19 cellular contexts compared by ENCODE assay signal in the genomic region with DNA sequence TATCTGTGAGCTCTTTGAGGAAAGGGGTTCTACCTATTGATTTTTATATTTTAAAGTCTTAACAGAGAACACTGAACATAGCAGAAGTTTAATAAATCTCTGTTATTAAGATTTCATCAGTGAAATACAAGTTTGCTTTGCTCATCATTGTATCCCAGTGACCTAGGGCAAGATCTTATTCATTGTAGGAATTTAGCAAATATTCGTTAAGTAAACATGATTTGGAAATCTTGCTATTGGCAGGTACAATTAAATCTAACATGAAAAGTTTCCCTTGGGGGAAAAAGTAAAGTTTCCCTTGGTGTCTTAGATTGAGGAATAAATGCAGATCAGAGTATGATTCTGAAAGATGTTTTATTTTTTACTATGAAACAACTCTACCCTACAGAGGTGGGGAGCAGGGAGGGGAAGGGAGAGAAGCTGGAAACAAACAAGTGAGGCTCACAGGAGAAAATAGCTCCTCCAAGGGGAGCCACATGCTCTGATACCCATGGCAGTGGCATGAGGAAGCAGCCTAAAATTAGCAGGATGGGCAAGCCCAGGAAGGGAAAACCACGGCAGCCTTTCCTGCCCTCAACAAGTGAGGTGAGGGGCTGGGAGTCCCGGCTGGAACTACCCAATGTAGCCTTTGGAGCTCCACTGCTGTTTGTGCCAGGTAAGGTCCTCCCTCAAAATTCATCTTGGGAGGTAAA. TPM values are rescaled to one million over a fixed set of nuclear protein-coding genes. Genes with fewer than 3 reads are reported as not detected.
DNase-seq lines count a peak whose midpoint lies in the region; ATAC-seq, FAIRE-seq and TF ChIP-seq lines count a peak whose summit lies in the region.
"Had no signal": no experiment of that assay in that cellular context is flagged by ENCODE, and none has a peak within 500 bp of the region (broad histone marks: within the 10 kb centered on the region; RNA-seq: fewer than 3 reads in every experiment).

No MANE protein-coding gene starts in this region.

- H3K27me3 ChIP-seq in SJSA1 (replicated peaks) (no peaks in the 10 kb centered on the region), heart left ventricle (no peaks in the 10 kb centered on the region), gastrocnemius medialis (no peaks in the 10 kb centered on the region), thyroid gland (no peaks in the 10 kb centered on the region)
- H3K27me3 ChIP-seq: brain microvascular endothelial cell, upper lobe of right lung had no signal

- ATAC-seq in heart left ventricle (peak; percentile 88 to 96 (median 91)), gastrocnemius medialis (peak; percentile 97), GM18873 (IDR thresholded peaks at IDR 0.05; ENCODE audit: low FRiP score, unreplicated experiment) (no peak)
- ATAC-seq: left colon, upper lobe of right lung had no signal

- peak; percentile 91 for FAIRE-seq in H54 (lab: Jason Lieb, UNC)
- FAIRE-seq: GM12892 had no signal

- no peak overlapping the region for H3K27ac Mint-ChIP-seq in immature natural killer cell
- H3K27ac Mint-ChIP-seq: activated naive CD4-positive, alpha-beta T cell treated with anti-CD3 and anti-CD28 coated beads for 36 hours; CD4-positive, alpha-beta memory T cell; nephron had no signal

- DNase-seq in H54 (ENCODE audit: insufficient read length, low spot score) (no peak), SJSA1 (ENCODE audit: low read depth in 1 of 2, low spot score in 2 of 2) (no peak), heart left ventricle (peak in 4 of 5 donors; percentile 65 to 75 (median 70)), gastrocnemius medialis (peak; percentile 79 to 84), thyroid gland (no peak), immature natural killer cell (no peak)
- DNase-seq in stimulated activated CD4-positive, alpha-beta T cell treated with anti-CD3 and anti-CD28 coated beads, Interleukin-12 subunit alpha, Interleukin-12 subunit beta, amount 100 ng/mL, for 4 hours = no peak
- DNase-seq: activated naive CD4-positive, alpha-beta T cell treated with anti-CD3 and anti-CD28 coated beads for 36 hours; brain microvascular endothelial cell; CD4-positive, alpha-beta memory T cell; effector CD8-positive, alpha-beta T cell; left colon; retina; stimulated activated CD4-positive, alpha-beta T cell treated with anti-CD3 and anti-CD28 coated beads, Interleukin-2, amount 100 ng/mL, for 48 hours; upper lobe of right lung; WERI-Rb-1 had no signal

- no peaks in the 10 kb centered on the region for H3K4me1 Mint-ChIP-seq in immature natural killer cell

- no peak overlapping the region for H3K4me3 Mint-ChIP-seq in immature natural killer cell
- H3K4me3 Mint-ChIP-seq: activated naive CD4-positive, alpha-beta T cell treated with anti-CD3 and anti-CD28 coated beads for 36 hours; CD4-positive, alpha-beta memory T cell; nephron had no signal

- H3K27me3 Mint-ChIP-seq in immature natural killer cell (ENCODE audit: low read depth in 3 of 3) = peaks cover 2 to 6% (median 2%) of the 10 kb centered on the region in 3 donors

- TF ChIP-seq CTCF in heart left ventricle (IDR thresholded peaks at IDR 0.05) (no peak), gastrocnemius medialis (IDR thresholded peaks at IDR 0.05 in 4 of 5, conservative IDR thresholded peaks at IDR 0.05 in 1 of 5) (no peak), thyroid gland (IDR thresholded peaks at IDR 0.05) (no peak)

- no peaks in the 10 kb centered on the region for H3K36me3 Mint-ChIP-seq in immature natural killer cell
- H3K36me3 Mint-ChIP-seq: CD4-positive, alpha-beta memory T cell had no signal

- H3K4me1 ChIP-seq in SJSA1 (replicated peaks) (peaks cover 65% of the 10 kb centered on the region), heart left ventricle (peaks cover 0 to 26% (median 0%) of the 10 kb centered on the region in 12 donors), gastrocnemius medialis (peaks cover 32 to 50% of the 10 kb centered on the region in 2 donors), thyroid gland (no peaks in the 10 kb centered on the region)
- H3K4me1 ChIP-seq: upper lobe of right lung had no signal

- H3K4me3 ChIP-seq in SJSA1 = no peak overlapping the region
- H3K4me3 ChIP-seq in heart left ventricle = peak overlapping the region in 11 of 12 donors; percentile 3 to 56 (median 43)
- H3K4me3 ChIP-seq in gastrocnemius medialis = peak overlapping the region; percentile 28 to 54 (median 42)
- H3K4me3 ChIP-seq in thyroid gland (replicated peaks in 1 of 3) = no peak overlapping the region
- H3K4me3 ChIP-seq: upper lobe of right lung had no signal

- intact Hi-C loops in heart left ventricle (cut with DNase I) (loop anchor here in 5 of 10 donors (2.0 to 10.0 kb wide), 3 partner anchors 67 to 217 kb away; no protein-coding TSS in a partner anchor), gastrocnemius medialis (cut with DNase I; ENCODE audit: low total_unique reads) (no loop called here), thyroid gland (cut with DNase I) (no loop called here)

- peak overlapping the region; percentile 71 for H3K27ac ChIP-seq in SJSA1
- peak overlapping the region; percentile 51 to 95 (median 76) for H3K27ac ChIP-seq in heart left ventricle
- peak overlapping the region; percentile 83 to 94 (median 90) for H3K27ac ChIP-seq in gastrocnemius medialis
- no peak overlapping the region for H3K27ac ChIP-seq in thyroid gland
- H3K27ac ChIP-seq: brain microvascular endothelial cell, upper lobe of right lung, WERI-Rb-1 had no signal

- no peak; the same call in 1 of the 2 replicates for TF ChIP-seq POLR2A in H54 (IDR thresholded peaks at IDR 0.05; ENCODE audit: low read depth, low read length)
- TF ChIP-seq POLR2A in heart left ventricle (IDR thresholded peaks at IDR 0.05) = peak in 1 of 2 donors; percentile 57
- TF ChIP-seq POLR2A in gastrocnemius medialis (IDR thresholded peaks at IDR 0.05) = peak; percentile 50 to 84
- TF ChIP-seq POLR2A in thyroid gland (IDR thresholded peaks at IDR 0.05) = no peak

- H3K36me3 ChIP-seq in SJSA1 (no peaks in the 10 kb centered on the region), heart left ventricle (no peaks in the 10 kb centered on the region), gastrocnemius medialis (no peaks in the 10 kb centered on the region), thyroid gland (no peaks in the 10 kb centered on the region)
- H3K36me3 ChIP-seq: brain microvascular endothelial cell, upper lobe of right lung, WERI-Rb-1 had no signal

- 29 to 48% (median 31%) methylated on average over 3 of the region's 3 CpGs for WGBS in heart left ventricle, 4 donors
- WGBS in thyroid gland, 2 donors = 54 to 66% methylated on average over 3 of the region's 3 CpGs

- no peaks in the 10 kb centered on the region for H3K9me3 Mint-ChIP-seq in immature natural killer cell
- H3K9me3 Mint-ChIP-seq: activated naive CD4-positive, alpha-beta T cell treated with anti-CD3 and anti-CD28 coated beads for 36 hours; CD4-positive, alpha-beta memory T cell; nephron had no signal

- H3K9me3 ChIP-seq in SJSA1 (replicated peaks) (no peaks in the 10 kb centered on the region), heart left ventricle (no peaks in the 10 kb centered on the region), gastrocnemius medialis (no peaks in the 10 kb centered on the region), thyroid gland (no peaks in the 10 kb centered on the region)
- H3K9me3 ChIP-seq: upper lobe of right lung had no signal

- in situ Hi-C loops in gastrocnemius medialis (cut with MboI; ENCODE audit: low sequenced_read_pairs in 4 of 4) = loop anchor here in 2 of 4 donors (5.0 kb wide), 2 partner anchors 60 to 65 kb away; no protein-coding TSS in a partner anchor

RNA-seq across cellular contexts. Expression of gene HERC4, which starts 12.4 kb away (rescaled TPM):
- total RNA-seq in SJSA1 (2014; rRNA removed; shearing (Covaris generic)) = 26.3 and 42.0 TPM in 2 replicates
- total RNA-seq in heart left ventricle = 10 to 100 TPM; 16.6 to 39.4 (median 30.6) TPM
- 10 to 100 TPM; 11.7 to 18.8 TPM for polyA plus RNA-seq in heart left ventricle
- 10 to 100 TPM; 12.8 to 25.2 (median 13.1) TPM for total RNA-seq in gastrocnemius medialis
- 10 to 100 TPM; 54.5 to 82.4 (median 67.5) TPM for total RNA-seq in thyroid gland
- polyA plus RNA-seq in immature natural killer cell = 10 to 100 TPM in 2 of 3 donors, 1 to 10 TPM in 1; 9.6 to 20.7 (median 12.7) TPM

RNA-seq across cellular contexts. Expression of gene MYPN, which starts 21.8 kb away (rescaled TPM):
- total RNA-seq in SJSA1 (2014; rRNA removed; shearing (Covaris generic)) = under 0.01 and 0.39 TPM in 2 replicates
- 100 to 1,000 TPM; 105 to 240 (median 159) TPM for total RNA-seq in heart left ventricle
- polyA plus RNA-seq in heart left ventricle = 100 to 1,000 TPM in 1 of 2 donors, 10 to 100 TPM in 1; 33.4 to 107 TPM
- 100 to 1,000 TPM; 118 to 342 (median 193) TPM for total RNA-seq in gastrocnemius medialis
- under 1 TPM in 1 of 4 donors, not detected in 3; 0.11 TPM for total RNA-seq in thyroid gland
- polyA plus RNA-seq in immature natural killer cell = not detected
- total RNA-seq: activated naive CD4-positive, alpha-beta T cell treated with anti-CD3 and anti-CD28 coated beads for 36 hours; CD4-positive, alpha-beta memory T cell; upper lobe of right lung had no signal
- polyA plus RNA-seq: CD4-positive, alpha-beta memory T cell had no signal

Comparison
In these comparisons a context has a peak if more than half of its experiments do, and no peak if none do; other contexts are left out.
1. DNase-seq: peak in heart left ventricle (4 of 5) and gastrocnemius medialis (2 of 2); none in H54 (single experiment), SJSA1 (0 of 2), thyroid gland (0 of 2), immature natural killer cell (0 of 3) and stimulated activated CD4-positive, alpha-beta T cell treated with anti-CD3 and anti-CD28 coated beads, Interleukin-12 subunit alpha, Interleukin-12 subunit beta, amount 100 ng/mL, for 4 hours (single experiment).
2. POLR2A ChIP-seq: peak in gastrocnemius medialis (2 of 2); none in H54 (single experiment) and thyroid gland (0 of 2).
3. H3K27ac ChIP-seq: peak in SJSA1 (single experiment), heart left ventricle (12 of 12) and gastrocnemius medialis (4 of 4); none in thyroid gland (0 of 3).
4. H3K4me3 ChIP-seq: peak in heart left ventricle (11 of 12) and gastrocnemius medialis (4 of 4); none in SJSA1 (single experiment) and thyroid gland (0 of 3).
5. RNA of gene MYPN, which starts 21.8 kb away (total RNA-seq): 118 to 342 TPM in gastrocnemius medialis and 105 to 240 TPM in heart left ventricle; under 0.01 to 0.39 TPM in SJSA1 and 0.11 TPM in thyroid gland; every median in the first group is over 10 times any median in the second.